In the genomic region with DNA sequence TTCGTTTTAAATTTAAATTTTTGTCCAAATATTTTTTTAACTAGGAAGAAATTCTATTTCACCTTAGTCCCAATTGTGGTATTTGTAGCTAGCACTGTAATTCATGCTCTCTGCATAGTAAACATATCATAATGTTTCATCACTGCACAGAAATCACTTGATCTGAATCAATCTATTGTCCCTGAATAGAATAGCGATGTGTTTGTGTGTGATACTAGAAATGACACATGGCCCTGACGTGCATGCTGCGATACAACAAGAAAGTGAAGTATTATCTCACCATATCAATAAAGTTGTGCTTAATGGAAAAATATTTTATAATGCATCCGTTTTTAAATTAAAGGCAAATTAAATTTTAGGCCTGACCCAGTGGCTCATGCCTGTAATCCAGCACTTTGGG, we compare ENCODE assay signal across 20 cellular contexts. TPM values are rescaled to one million over a fixed set of nuclear protein-coding genes. Genes with fewer than 3 reads are reported as not detected.
DNase-seq lines count a peak whose midpoint lies in the region; ATAC-seq and TF ChIP-seq lines count a peak whose summit lies in the region.
"Had no signal": no experiment of that assay in that cellular context is flagged by ENCODE, and none has a peak within 500 bp of the region (broad histone marks: within the 10 kb centered on the region; RNA-seq: fewer than 3 reads in every experiment).

No MANE protein-coding gene starts in this region.

- H3K4me3 ChIP-seq in dorsolateral prefrontal cortex: peak overlapping the region in 25 of 59 donors; percentile 0 to 37 (median 13)
- H3K4me3 ChIP-seq: BLaER1 treated with 17β-estradiol and CSF1 and Interleukin-3, amounts not matched to agents 10 nM and 100 nM had no signal

- TF ChIP-seq CTCF in GM20000 (IDR thresholded peaks at IDR 0.05; ENCODE audit: extremely low read depth, missing control alignments) (no peak), dorsolateral prefrontal cortex (IDR thresholded peaks at IDR 0.05 in 54 of 56, conservative IDR thresholded peaks at IDR 0.05 in 2 of 56; ENCODE audit: low read depth in 1 of 56, partially characterized antibody in 56 of 56) (peak in 2 of 56 donors; percentile 2 to 15)

- peak; percentile 1 for DNase-seq in GM20000 (ENCODE audit: low spot score)
- peak in 2 of 10 donors; percentile 40 to 49 for DNase-seq in dorsolateral prefrontal cortex
- DNase-seq in medulla oblongata (ENCODE audit: extremely low spot score): peak; percentile 55
- peak; percentile 90 for DNase-seq in superior temporal gyrus (ENCODE audit: extremely low spot score)
- no peak for DNase-seq in stimulated activated effector memory CD8-positive, alpha-beta T cell treated with anti-CD3 and anti-CD28 coated beads, Interleukin-12 subunit alpha, Interleukin-12 subunit beta, amount 100 ng/mL, for 72 hours (ENCODE audit: low spot score in 2 of 2)
- no peak for DNase-seq in NCI-H510A (lab: John Stamatoyannopoulos, UW)
- DNase-seq: Caco-2; CD4-positive, alpha-beta memory T cell; HCEC 1CT; NCI-H1048; NCI-H1417; NCI-H1694 treated with DMSO at 0.1 percent for 48 hours; NCI-H2081; NCI-H2227 treated with DMSO at 0.1 percent for 48 hours; NCI-H69; SHP77 had no signal

- no peak for ATAC-seq in HG02981 (IDR thresholded peaks at IDR 0.05; ENCODE audit: unreplicated experiment)
- ATAC-seq in stimulated activated effector memory CD8-positive, alpha-beta T cell treated with anti-CD3 and anti-CD28 coated beads, Interleukin-12 subunit alpha, Interleukin-12 subunit beta, amount 100 ng/mL, for 72 hours: no peak
- ATAC-seq: Panc1 had no signal

- H3K27ac ChIP-seq in dorsolateral prefrontal cortex: peak overlapping the region; percentile 11 to 98 (median 89)
- H3K27ac ChIP-seq: BLaER1 treated with 17β-estradiol and CSF1 and Interleukin-3, amounts not matched to agents 10 nM and 100 nM; HL-60 had no signal

- H3K27ac Mint-ChIP-seq in stimulated activated effector memory CD8-positive, alpha-beta T cell treated with anti-CD3 and anti-CD28 coated beads, Interleukin-12 subunit alpha, Interleukin-12 subunit beta, amount 100 ng/mL, for 72 hours: no peak overlapping the region

- no peak overlapping the region for H3K4me3 Mint-ChIP-seq in stimulated activated effector memory CD8-positive, alpha-beta T cell treated with anti-CD3 and anti-CD28 coated beads, Interleukin-12 subunit alpha, Interleukin-12 subunit beta, amount 100 ng/mL, for 72 hours
- H3K4me3 Mint-ChIP-seq: CD4-positive, alpha-beta memory T cell had no signal

- peaks cover 11% of the 10 kb centered on the region for H3K36me3 Mint-ChIP-seq in stimulated activated effector memory CD8-positive, alpha-beta T cell treated with anti-CD3 and anti-CD28 coated beads, Interleukin-12 subunit alpha, Interleukin-12 subunit beta, amount 100 ng/mL, for 72 hours

- no peaks in the 10 kb centered on the region for H3K9me3 Mint-ChIP-seq in stimulated activated effector memory CD8-positive, alpha-beta T cell treated with anti-CD3 and anti-CD28 coated beads, Interleukin-12 subunit alpha, Interleukin-12 subunit beta, amount 100 ng/mL, for 72 hours
- H3K9me3 Mint-ChIP-seq: CD4-positive, alpha-beta memory T cell had no signal

- no peaks in the 10 kb centered on the region for H3K27me3 ChIP-seq in dorsolateral prefrontal cortex
- H3K27me3 ChIP-seq: BLaER1 treated with 17β-estradiol and CSF1 and Interleukin-3, amounts not matched to agents 10 nM and 100 nM had no signal

- intact Hi-C loops in dorsolateral prefrontal cortex (cut with DNase I): no loop called here

- H3K4me1 Mint-ChIP-seq in stimulated activated effector memory CD8-positive, alpha-beta T cell treated with anti-CD3 and anti-CD28 coated beads, Interleukin-12 subunit alpha, Interleukin-12 subunit beta, amount 100 ng/mL, for 72 hours: peaks cover 2% of the 10 kb centered on the region

RNA-seq across cellular contexts. Expression of gene TTL, which starts 10.0 kb away (rescaled TPM):
- 10 to 100 TPM; 43.6 to 88.0 (median 62.9) TPM for total RNA-seq in dorsolateral prefrontal cortex

RNA-seq across cellular contexts. Expression of gene POLR1B, which starts 50.3 kb away (rescaled TPM):
- 10 to 100 TPM; 10.4 to 27.6 (median 17.8) TPM for total RNA-seq in dorsolateral prefrontal cortex

RNA-seq across cellular contexts. Expression of gene RGPD8, which starts 58.5 kb away (rescaled TPM):
- 10 to 100 TPM; 22.6 to 76.9 (median 45.9) TPM for total RNA-seq in dorsolateral prefrontal cortex

Comparison
In these comparisons a context has a peak if more than half of its experiments do, and no peak if none do; other contexts are left out.
1. DNase-seq: peak in GM20000 (single experiment), medulla oblongata (single experiment) and superior temporal gyrus (single experiment); none in stimulated activated effector memory CD8-positive, alpha-beta T cell treated with anti-CD3 and anti-CD28 coated beads, Interleukin-12 subunit alpha, Interleukin-12 subunit beta, amount 100 ng/mL, for 72 hours (0 of 2) and NCI-H510A (single experiment).